8 cellular contexts compared by ENCODE assay signal in the genomic region with DNA sequence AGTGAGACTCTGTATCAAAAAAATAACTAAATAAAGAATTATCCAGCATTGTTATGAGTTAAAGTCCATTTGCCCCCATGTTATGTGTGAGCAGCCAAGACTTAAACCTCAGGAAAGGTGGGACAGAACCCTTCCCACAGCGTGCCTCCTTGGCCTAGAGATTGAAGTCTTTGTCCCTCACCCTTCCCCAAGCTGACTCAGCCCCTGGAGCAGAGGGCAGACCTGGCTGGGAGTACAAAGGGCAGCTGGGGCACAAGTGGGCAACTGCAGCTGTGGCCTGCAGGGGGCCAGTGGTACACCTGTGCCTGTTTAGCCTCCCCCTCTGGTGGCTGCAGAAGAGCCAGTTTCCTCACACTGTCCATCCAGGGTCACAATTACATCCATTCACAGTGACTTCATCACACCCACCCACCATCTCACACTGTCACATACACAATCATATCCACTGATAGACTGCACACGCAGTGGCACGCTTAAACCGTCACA. TPM values are rescaled to one million over a fixed set of nuclear protein-coding genes. Genes with fewer than 3 reads are reported as not detected.
A peak's percentile ranks its signal among the peaks of the same experiment; 100 is the strongest.
DNase-seq lines count a peak whose midpoint lies in the region; ATAC-seq and TF ChIP-seq lines count a peak whose summit lies in the region.

No MANE protein-coding gene starts in this region.

- peak; percentile 80 for TF ChIP-seq CTCF in epithelial cell of proximal tubule (conservative IDR thresholded peaks at IDR 0.05; ENCODE audit: low read depth, low read length)

- H3K36me3 Mint-ChIP-seq in T-helper 2 cell treated with Interferon-gamma antibody and Interleukin-4, amounts not matched to agents 5 μg/mL and 100 μg/mL, for 36 hours (ENCODE audit: low read depth), result peaks cover 3% of the 10 kb centered on the region
- H3K36me3 Mint-ChIP-seq in naive thymus-derived CD4-positive, alpha-beta T cell, result peaks cover 0 to 5% (median 0%) of the 10 kb centered on the region in 5 donors

- CTCF ChIA-PET in naive thymus-derived CD4-positive, alpha-beta T cell (lab: Charles Lee), result interaction anchor here (0.6 to 2.5 kb wide), 7 partner anchors 8 to 303 kb away, joined by 3 to 15 read pairs (median 5); a partner anchor contains a TSS

- POLR2A ChIA-PET in naive thymus-derived CD4-positive, alpha-beta T cell (lab: Charles Lee), result interaction anchor here (0.9 to 3.4 kb wide), 8 partner anchors 9 to 172 kb away, joined by 3 to 23 read pairs (median 10); a partner anchor contains a TSS

- peak; percentile 45 for ATAC-seq in GM21529 (IDR thresholded peaks at IDR 0.05; ENCODE audit: unreplicated experiment)
- peak; percentile 43 for ATAC-seq in naive thymus-derived CD4-positive, alpha-beta T cell

- peak; percentile 70 for DNase-seq in NCI-H82 (lab: John Stamatoyannopoulos, UW)
- no peak for DNase-seq in NCI-H82 treated with DMSO at 0.1 percent for 48 hours (lab: John Stamatoyannopoulos, UW; ENCODE audit: unreplicated experiment)
- DNase-seq in T-helper 2 cell treated with Interferon-gamma antibody and Interleukin-4, amounts not matched to agents 5 μg/mL and 100 μg/mL, for 36 hours (ENCODE audit: low spot score), result peak; percentile 41
- DNase-seq in epithelial cell of proximal tubule (ENCODE audit: low read depth), result peak; percentile 78
- DNase-seq in naive thymus-derived CD4-positive, alpha-beta T cell, result peak in 1 of 9 donors; percentile 44
- no peak for DNase-seq in activated gamma-delta T cell (lab: John Stamatoyannopoulos, UW)

- H3K27ac ChIP-seq in HUES48 (ENCODE audit: low read depth, low read length), result peak overlapping the region; percentile 94
- H3K27ac ChIP-seq in naive thymus-derived CD4-positive, alpha-beta T cell (ENCODE audit: low read depth, low read length), result peak overlapping the region; percentile 83

- intact Hi-C loops in naive thymus-derived CD4-positive, alpha-beta T cell (cut with micrococcal nuclease), result no loop called here

- peaks cover 8% of the 10 kb centered on the region; the same call in 1 of the 2 replicates for H3K4me1 ChIP-seq in HUES48 (ENCODE audit: control insufficient read depth, insufficient read depth, low read length)
- H3K4me1 ChIP-seq in naive thymus-derived CD4-positive, alpha-beta T cell (ENCODE audit: control insufficient read depth in 2 of 2, insufficient read depth in 2 of 2, low read length in 2 of 2), result peaks cover 10 to 12% of the 10 kb centered on the region in 2 donors

- peak overlapping the region; percentile 76 for H3K4me3 ChIP-seq in HUES48 (ENCODE audit: low read depth, low read length)
- peak overlapping the region; percentile 79 for H3K4me3 ChIP-seq in epithelial cell of proximal tubule (ENCODE audit: low read depth, low read length)
- H3K4me3 ChIP-seq in naive thymus-derived CD4-positive, alpha-beta T cell (ENCODE audit: low read length), result peak overlapping the region; percentile 77

- 0 out of 2 replicates have a peak, but pooled peaks cover 2% of the 10 kb centered on the region for H3K27me3 ChIP-seq in HUES48 (ENCODE audit: control insufficient read depth, insufficient read depth, low read length)
- H3K27me3 ChIP-seq in naive thymus-derived CD4-positive, alpha-beta T cell (ENCODE audit: control insufficient read depth in 2 of 2, insufficient read depth in 2 of 2, low read length in 2 of 2), result no peaks in the 10 kb centered on the region

- peak overlapping the region; percentile 93 for H3K27ac Mint-ChIP-seq in T-helper 2 cell treated with Interferon-gamma antibody and Interleukin-4, amounts not matched to agents 5 μg/mL and 100 μg/mL, for 36 hours
- peak overlapping the region; percentile 81 to 97 (median 90) for H3K27ac Mint-ChIP-seq in naive thymus-derived CD4-positive, alpha-beta T cell

- H3K4me3 Mint-ChIP-seq in T-helper 2 cell treated with Interferon-gamma antibody and Interleukin-4, amounts not matched to agents 5 μg/mL and 100 μg/mL, for 36 hours, result peak overlapping the region; percentile 96
- peak overlapping the region; percentile 83 to 99 (median 94) for H3K4me3 Mint-ChIP-seq in naive thymus-derived CD4-positive, alpha-beta T cell

- no peaks in the 10 kb centered on the region for H3K36me3 ChIP-seq in HUES48 (ENCODE audit: control insufficient read depth, insufficient read depth, low read length)
- peaks cover 0 to 9% (median 0%) of the 10 kb centered on the region in 3 experiments for H3K36me3 ChIP-seq in naive thymus-derived CD4-positive, alpha-beta T cell (ENCODE audit: control insufficient read depth in 2 of 3, insufficient read depth in 3 of 3, low read length in 3 of 3)

- no peaks in the 10 kb centered on the region for H3K9me3 ChIP-seq in HUES48 (ENCODE audit: control insufficient read depth, insufficient read depth, low read length)
- no peaks in the 10 kb centered on the region for H3K9me3 ChIP-seq in naive thymus-derived CD4-positive, alpha-beta T cell (ENCODE audit: control insufficient read depth in 2 of 3, low read length in 3 of 3)

- peak overlapping the region; percentile 59 for H3K9ac ChIP-seq in HUES48 (ENCODE audit: low read depth, low read length)

- no peaks in the 10 kb centered on the region for H3K27me3 Mint-ChIP-seq in T-helper 2 cell treated with Interferon-gamma antibody and Interleukin-4, amounts not matched to agents 5 μg/mL and 100 μg/mL, for 36 hours (ENCODE audit: low read depth)
- no peaks in the 10 kb centered on the region for H3K27me3 Mint-ChIP-seq in naive thymus-derived CD4-positive, alpha-beta T cell

- H3K9me3 Mint-ChIP-seq in T-helper 2 cell treated with Interferon-gamma antibody and Interleukin-4, amounts not matched to agents 5 μg/mL and 100 μg/mL, for 36 hours, result no peaks in the 10 kb centered on the region
- no peaks in the 10 kb centered on the region for H3K9me3 Mint-ChIP-seq in naive thymus-derived CD4-positive, alpha-beta T cell

- H3K4me1 Mint-ChIP-seq in T-helper 2 cell treated with Interferon-gamma antibody and Interleukin-4, amounts not matched to agents 5 μg/mL and 100 μg/mL, for 36 hours (ENCODE audit: low read depth), result peaks cover 23% of the 10 kb centered on the region
- peaks cover 20 to 33% (median 24%) of the 10 kb centered on the region in 7 donors for H3K4me1 Mint-ChIP-seq in naive thymus-derived CD4-positive, alpha-beta T cell

RNA-seq across cellular contexts. Expression of a gene that starts 0.9 kb away (rescaled TPM):
- total RNA-seq in epithelial cell of proximal tubule, result 85.7 and 95.8 TPM in 2 replicates
- 10 to 100 TPM in 4 of 5 experiments, 1 to 10 TPM in 1; 7.8 to 28.3 (median 12.0) TPM for total RNA-seq in naive thymus-derived CD4-positive, alpha-beta T cell
- polyA plus RNA-seq in naive thymus-derived CD4-positive, alpha-beta T cell, result 10 to 100 TPM; 12.4 to 13.3 TPM

RNA-seq across cellular contexts. Expression of a gene that starts 7.5 kb away (rescaled TPM):
- 13.8 and 18.9 TPM in 2 replicates for total RNA-seq in epithelial cell of proximal tubule
- total RNA-seq in naive thymus-derived CD4-positive, alpha-beta T cell, result 10 to 100 TPM in 4 of 5 experiments, 1 to 10 TPM in 1; 9.9 to 23.7 (median 14.7) TPM
- 10 to 100 TPM; 76.3 to 96.9 TPM for polyA plus RNA-seq in naive thymus-derived CD4-positive, alpha-beta T cell

RNA-seq across cellular contexts. Expression of a gene that starts 8.5 kb away (rescaled TPM):
- total RNA-seq in epithelial cell of proximal tubule, result 29.1 and 39.1 TPM in 2 replicates
- 10 to 100 TPM; 25.0 to 80.8 (median 54.5) TPM for total RNA-seq in naive thymus-derived CD4-positive, alpha-beta T cell
- 10 to 100 TPM; 88.1 to 91.5 TPM for polyA plus RNA-seq in naive thymus-derived CD4-positive, alpha-beta T cell

RNA-seq across cellular contexts. Expression of a gene that starts 13.3 kb away (rescaled TPM):
- 1,795 and 2,087 TPM in 2 replicates for total RNA-seq in epithelial cell of proximal tubule
- 1,000 to 10,000 TPM; 1,152 to 1,744 (median 1,537) TPM for total RNA-seq in naive thymus-derived CD4-positive, alpha-beta T cell
- polyA plus RNA-seq in naive thymus-derived CD4-positive, alpha-beta T cell, result 1,000 to 10,000 TPM; 1,720 to 2,133 TPM

RNA-seq across cellular contexts. Expression of a gene that starts 15.1 kb away (rescaled TPM):
- 102 and 120 TPM in 2 replicates for total RNA-seq in epithelial cell of proximal tubule
- total RNA-seq in naive thymus-derived CD4-positive, alpha-beta T cell, result 10 to 100 TPM; 12.1 to 21.1 (median 15.0) TPM
- polyA plus RNA-seq in naive thymus-derived CD4-positive, alpha-beta T cell, result 10 to 100 TPM in 1 of 2 donors, 1 to 10 TPM in 1; 8.0 to 10.8 TPM

Comparison
In these comparisons a context has a peak if more than half of its experiments do, and no peak if none do; other contexts are left out.
1. DNase-seq: peak in NCI-H82 (single experiment), T-helper 2 cell treated with Interferon-gamma antibody and Interleukin-4, amounts not matched to agents 5 μg/mL and 100 μg/mL, for 36 hours (single experiment) and epithelial cell of proximal tubule (single experiment); none in NCI-H82 treated with DMSO at 0.1 percent for 48 hours (single experiment) and activated gamma-delta T cell (single experiment).
2. Peak in every context shown above with its lines, with median percentiles within 50 percentile points of each other: H3K4me3 ChIP-seq.